Comparison of ENCODE assay signal across 8 cellular contexts in genomic region chr5:131496400-131496713, GRCh38.
DNase-seq lines count a peak whose midpoint lies in the region; ATAC-seq and TF ChIP-seq lines count a peak whose summit lies in the region.

No MANE protein-coding gene starts in this region.

- no peak for TF ChIP-seq CTCF in GM13976 (IDR thresholded peaks at IDR 0.05; ENCODE audit: borderline replicate concordance, control extremely low read depth, extremely low read depth, insufficient read depth, missing control alignments)

- H3K27ac Mint-ChIP-seq in activated naive CD8-positive, alpha-beta T cell treated with anti-CD3 and anti-CD28 coated beads for 36 hours: peak overlapping the region; percentile 30

- no peaks in the 10 kb centered on the region for H3K27me3 Mint-ChIP-seq in activated naive CD8-positive, alpha-beta T cell treated with anti-CD3 and anti-CD28 coated beads for 36 hours

- in situ Hi-C loops in GM13976 (cut with MboI; ENCODE audit: low sequenced_read_pairs, unreplicated experiment): no loop called here

- DNase-seq in GM13976 (ENCODE audit: low spot score): peak; percentile 45
- DNase-seq in activated naive CD8-positive, alpha-beta T cell treated with anti-CD3 and anti-CD28 coated beads for 36 hours: peak; percentile 16
- no peak for DNase-seq in HuH-7 (ENCODE audit: low spot score)
- DNase-seq in NCI-H2029 (lab: John Stamatoyannopoulos, UW): no peak
- DNase-seq in activated CD4-positive, alpha-beta T cell treated with anti-CD3 and anti-CD28 coated beads for 1 hour: no peak
- DNase-seq in inferior parietal cortex (ENCODE audit: extremely low spot score): no peak

- H3K4me3 Mint-ChIP-seq in activated naive CD8-positive, alpha-beta T cell treated with anti-CD3 and anti-CD28 coated beads for 36 hours: no peak overlapping the region

- H3K9me3 Mint-ChIP-seq in activated naive CD8-positive, alpha-beta T cell treated with anti-CD3 and anti-CD28 coated beads for 36 hours: no peaks in the 10 kb centered on the region

- ATAC-seq in GM19452 (IDR thresholded peaks at IDR 0.05; ENCODE audit: unreplicated experiment) (peak; percentile 93), HG03135 (IDR thresholded peaks at IDR 0.05; ENCODE audit: unreplicated experiment) (peak; percentile 94)

- H3K4me1 Mint-ChIP-seq in activated naive CD8-positive, alpha-beta T cell treated with anti-CD3 and anti-CD28 coated beads for 36 hours: peaks cover 24% of the 10 kb centered on the region

- peaks cover 49% of the 10 kb centered on the region for H3K36me3 Mint-ChIP-seq in activated naive CD8-positive, alpha-beta T cell treated with anti-CD3 and anti-CD28 coated beads for 36 hours

Comparison
In these comparisons a context has a peak if more than half of its experiments do, and no peak if none do; other contexts are left out.
1. DNase-seq: peak in GM13976 (single experiment) and activated naive CD8-positive, alpha-beta T cell treated with anti-CD3 and anti-CD28 coated beads for 36 hours (single experiment); none in HuH-7 (single experiment), NCI-H2029 (single experiment), activated CD4-positive, alpha-beta T cell treated with anti-CD3 and anti-CD28 coated beads for 1 hour (single experiment) and inferior parietal cortex (single experiment).